In the genomic region with DNA sequence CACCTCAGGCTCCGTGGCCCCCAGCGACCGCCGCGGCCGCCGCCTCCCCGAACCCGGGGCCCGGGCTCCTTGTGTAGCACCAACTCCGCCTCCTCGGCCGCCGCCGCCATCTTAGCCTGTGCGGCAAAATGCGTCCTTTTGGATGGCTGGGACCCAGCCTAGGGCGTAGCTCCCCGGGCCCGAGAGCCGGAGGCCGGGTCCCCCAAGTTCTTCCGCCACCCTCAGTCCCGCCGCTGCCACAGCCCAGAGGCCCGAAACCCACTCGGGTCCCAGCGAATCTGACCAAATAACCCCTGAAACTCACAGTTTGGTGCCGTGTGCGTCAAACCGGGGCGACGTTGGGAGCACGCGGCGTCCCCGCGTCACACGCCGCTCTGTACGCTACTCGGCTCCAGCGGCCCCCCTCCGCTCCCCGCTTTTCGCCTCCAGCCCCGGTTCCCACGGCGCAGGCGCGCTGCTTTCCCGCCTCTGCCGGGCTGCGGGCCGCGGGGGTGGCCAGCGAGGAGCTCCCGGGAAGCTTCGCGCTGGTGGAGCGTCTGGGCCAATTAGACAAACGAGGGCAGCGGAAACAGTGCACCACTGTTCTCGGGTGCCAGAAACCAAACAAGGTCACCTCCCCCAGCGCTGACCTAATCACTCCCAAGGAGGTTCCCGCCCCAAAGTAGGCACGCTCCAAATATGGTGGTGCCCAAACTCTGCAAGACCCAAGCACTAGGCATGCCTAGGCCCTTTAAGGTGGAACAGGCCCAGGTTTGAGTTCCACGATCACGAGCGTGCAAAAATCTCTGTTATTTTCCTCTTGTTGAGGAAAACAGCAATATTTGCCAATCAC, we compare ENCODE assay signal across 1 cellular context.
TF ChIP-seq lines count a peak whose summit lies in the region.

A gene (minus strand): TSS at position 350 of the 832 bp plus-strand sequence. CDS start 39,682 bp downstream, outside the sequence.

TF ChIP-seq in HepG2, 621 proteins besides CTCF, POLR2A, EP300 and RAD21 (continued from another document and continues in another):
- TF ChIP-seq, protein P1, sequence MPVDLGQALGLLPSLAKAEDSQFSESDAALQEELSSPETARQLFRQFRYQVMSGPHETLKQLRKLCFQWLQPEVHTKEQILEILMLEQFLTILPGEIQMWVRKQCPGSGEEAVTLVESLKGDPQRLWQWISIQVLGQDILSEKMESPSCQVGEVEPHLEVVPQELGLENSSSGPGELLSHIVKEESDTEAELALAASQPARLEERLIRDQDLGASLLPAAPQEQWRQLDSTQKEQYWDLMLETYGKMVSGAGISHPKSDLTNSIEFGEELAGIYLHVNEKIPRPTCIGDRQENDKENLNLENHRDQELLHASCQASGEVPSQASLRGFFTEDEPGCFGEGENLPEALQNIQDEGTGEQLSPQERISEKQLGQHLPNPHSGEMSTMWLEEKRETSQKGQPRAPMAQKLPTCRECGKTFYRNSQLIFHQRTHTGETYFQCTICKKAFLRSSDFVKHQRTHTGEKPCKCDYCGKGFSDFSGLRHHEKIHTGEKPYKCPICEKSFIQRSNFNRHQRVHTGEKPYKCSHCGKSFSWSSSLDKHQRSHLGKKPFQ (CRISPR knock-in tag; IDR thresholded peaks at IDR 0.05; ENCODE audit: insufficient replicate concordance): no peak
- TF ChIP-seq TBP (CRISPR knock-in tag; IDR thresholded peaks at IDR 0.05) (no peak), NRL (CRISPR knock-in tag; IDR thresholded peaks at IDR 0.05; ENCODE audit: borderline replicate concordance) (peak; percentile 88), RFX1 (IDR thresholded peaks at IDR 0.05) (no peak), ELF4 (CRISPR knock-in tag; IDR thresholded peaks at IDR 0.05; ENCODE audit: borderline replicate concordance) (no peak), FOSL1 (CRISPR knock-in tag; IDR thresholded peaks at IDR 0.05; ENCODE audit: borderline replicate concordance) (0 out of 2 replicates have a peak, but pooled peaks have one; percentile 27), ZFAT (CRISPR knock-in tag; conservative IDR thresholded peaks at IDR 0.05) (no peak), BORCS8-MEF2B (CRISPR knock-in tag; IDR thresholded peaks at IDR 0.05) (peak; percentile 93), TP53 (CRISPR knock-in tag; conservative IDR thresholded peaks at IDR 0.05) (no peak), ZKSCAN8 (CRISPR knock-in tag; IDR thresholded peaks at IDR 0.05; ENCODE audit: borderline replicate concordance) (no peak), ZMYM3 (CRISPR knock-in tag; IDR thresholded peaks at IDR 0.05) (peak; percentile 45), GATAD2A (CRISPR knock-in tag; IDR thresholded peaks at IDR 0.05) (peak; percentile 56), ZIK1 (CRISPR knock-in tag; IDR thresholded peaks at IDR 0.05; ENCODE audit: borderline replicate concordance, low read depth) (peak; percentile 95; the same call in 1 of the 2 replicates), HNRNPUL1 (IDR thresholded peaks at IDR 0.05; ENCODE audit: low read depth, low read length) (no peak), SOX5 (CRISPR knock-in tag; IDR thresholded peaks at IDR 0.05; ENCODE audit: borderline replicate concordance) (peak; percentile 57; the same call in 1 of the 2 replicates), ZNF530 (CRISPR knock-in tag; IDR thresholded peaks at IDR 0.05; ENCODE audit: low read depth) (no peak), TCF7L2 (IDR thresholded peaks at IDR 0.05; ENCODE audit: low read depth, low read length) (no peak), ZFP82 (CRISPR knock-in tag; IDR thresholded peaks at IDR 0.05; ENCODE audit: borderline replicate concordance) (peak; percentile 91), HDAC2 (CRISPR knock-in tag; IDR thresholded peaks at IDR 0.05) (peak; percentile 39; the same call in 1 of the 2 replicates), TAF15 (IDR thresholded peaks at IDR 0.05; ENCODE audit: low read depth, low read length, poor library complexity, severe bottlenecking) (no peak), CCDC6 (CRISPR knock-in tag; IDR thresholded peaks at IDR 0.05) (peak; percentile 94), ZNF782 (CRISPR knock-in tag; IDR thresholded peaks at IDR 0.05; ENCODE audit: borderline replicate concordance) (no peak; the same call in 1 of the 2 replicates), RXRA (CRISPR knock-in tag; IDR thresholded peaks at IDR 0.05) (peak; percentile 77; the same call in 1 of the 2 replicates), ZNF672 (CRISPR knock-in tag; IDR thresholded peaks at IDR 0.05) (no peak), GLI4 (CRISPR knock-in tag; IDR thresholded peaks at IDR 0.05; ENCODE audit: borderline replicate concordance) (peak; percentile 93; the same call in 1 of the 2 replicates), CBFB (CRISPR knock-in tag; IDR thresholded peaks at IDR 0.05) (no peak), ZNF331 (CRISPR knock-in tag; IDR thresholded peaks at IDR 0.05) (peak; percentile 57; the same call in 1 of the 2 replicates)
- TF ChIP-seq, protein P2, sequence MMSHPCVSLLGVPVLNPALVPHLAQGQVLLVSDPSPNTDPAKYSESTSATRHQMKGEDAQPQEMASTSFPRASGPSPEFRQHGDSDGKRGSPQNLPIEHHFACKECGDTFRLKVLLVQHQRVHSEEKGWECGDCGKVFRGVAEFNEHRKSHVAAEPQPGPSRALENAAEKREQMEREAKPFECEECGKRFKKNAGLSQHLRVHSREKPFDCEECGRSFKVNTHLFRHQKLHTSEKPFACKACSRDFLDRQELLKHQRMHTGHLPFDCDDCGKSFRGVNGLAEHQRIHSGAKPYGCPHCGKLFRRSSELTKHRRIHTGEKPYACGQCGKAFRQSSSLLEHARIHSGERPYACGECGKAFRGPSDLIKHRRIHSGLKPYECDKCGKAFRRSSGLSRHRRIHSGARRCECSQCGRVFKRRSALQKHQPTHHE (CRISPR knock-in tag; IDR thresholded peaks at IDR 0.05; ENCODE audit: borderline replicate concordance): peak; percentile 59; the same call in 1 of the 2 replicates
- TF ChIP-seq, protein P3, sequence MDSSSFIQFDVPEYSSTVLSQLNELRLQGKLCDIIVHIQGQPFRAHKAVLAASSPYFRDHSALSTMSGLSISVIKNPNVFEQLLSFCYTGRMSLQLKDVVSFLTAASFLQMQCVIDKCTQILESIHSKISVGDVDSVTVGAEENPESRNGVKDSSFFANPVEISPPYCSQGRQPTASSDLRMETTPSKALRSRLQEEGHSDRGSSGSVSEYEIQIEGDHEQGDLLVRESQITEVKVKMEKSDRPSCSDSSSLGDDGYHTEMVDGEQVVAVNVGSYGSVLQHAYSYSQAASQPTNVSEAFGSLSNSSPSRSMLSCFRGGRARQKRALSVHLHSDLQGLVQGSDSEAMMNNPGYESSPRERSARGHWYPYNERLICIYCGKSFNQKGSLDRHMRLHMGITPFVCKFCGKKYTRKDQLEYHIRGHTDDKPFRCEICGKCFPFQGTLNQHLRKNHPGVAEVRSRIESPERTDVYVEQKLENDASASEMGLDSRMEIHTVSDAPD (CRISPR knock-in tag; IDR thresholded peaks at IDR 0.05): peak; percentile 79; the same call in 1 of the 2 replicates
- TF ChIP-seq, protein P4, sequence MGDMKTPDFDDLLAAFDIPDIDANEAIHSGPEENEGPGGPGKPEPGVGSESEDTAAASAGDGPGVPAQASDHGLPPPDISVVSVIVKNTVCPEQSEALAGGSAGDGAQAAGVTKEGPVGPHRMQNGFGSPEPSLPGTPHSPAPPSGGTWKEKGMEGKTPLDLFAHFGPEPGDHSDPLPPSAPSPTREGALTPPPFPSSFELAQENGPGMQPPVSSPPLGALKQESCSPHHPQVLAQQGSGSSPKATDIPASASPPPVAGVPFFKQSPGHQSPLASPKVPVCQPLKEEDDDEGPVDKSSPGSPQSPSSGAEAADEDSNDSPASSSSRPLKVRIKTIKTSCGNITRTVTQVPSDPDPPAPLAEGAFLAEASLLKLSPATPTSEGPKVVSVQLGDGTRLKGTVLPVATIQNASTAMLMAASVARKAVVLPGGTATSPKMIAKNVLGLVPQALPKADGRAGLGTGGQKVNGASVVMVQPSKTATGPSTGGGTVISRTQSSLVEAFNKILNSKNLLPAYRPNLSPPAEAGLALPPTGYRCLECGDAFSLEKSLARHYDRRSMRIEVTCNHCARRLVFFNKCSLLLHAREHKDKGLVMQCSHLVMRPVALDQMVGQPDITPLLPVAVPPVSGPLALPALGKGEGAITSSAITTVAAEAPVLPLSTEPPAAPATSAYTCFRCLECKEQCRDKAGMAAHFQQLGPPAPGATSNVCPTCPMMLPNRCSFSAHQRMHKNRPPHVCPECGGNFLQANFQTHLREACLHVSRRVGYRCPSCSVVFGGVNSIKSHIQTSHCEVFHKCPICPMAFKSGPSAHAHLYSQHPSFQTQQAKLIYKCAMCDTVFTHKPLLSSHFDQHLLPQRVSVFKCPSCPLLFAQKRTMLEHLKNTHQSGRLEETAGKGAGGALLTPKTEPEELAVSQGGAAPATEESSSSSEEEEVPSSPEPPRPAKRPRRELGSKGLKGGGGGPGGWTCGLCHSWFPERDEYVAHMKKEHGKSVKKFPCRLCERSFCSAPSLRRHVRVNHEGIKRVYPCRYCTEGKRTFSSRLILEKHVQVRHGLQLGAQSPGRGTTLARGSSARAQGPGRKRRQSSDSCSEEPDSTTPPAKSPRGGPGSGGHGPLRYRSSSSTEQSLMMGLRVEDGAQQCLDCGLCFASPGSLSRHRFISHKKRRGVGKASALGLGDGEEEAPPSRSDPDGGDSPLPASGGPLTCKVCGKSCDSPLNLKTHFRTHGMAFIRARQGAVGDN (CRISPR knock-in tag; IDR thresholded peaks at IDR 0.05): peak; percentile 100
- TF ChIP-seq, protein P5, sequence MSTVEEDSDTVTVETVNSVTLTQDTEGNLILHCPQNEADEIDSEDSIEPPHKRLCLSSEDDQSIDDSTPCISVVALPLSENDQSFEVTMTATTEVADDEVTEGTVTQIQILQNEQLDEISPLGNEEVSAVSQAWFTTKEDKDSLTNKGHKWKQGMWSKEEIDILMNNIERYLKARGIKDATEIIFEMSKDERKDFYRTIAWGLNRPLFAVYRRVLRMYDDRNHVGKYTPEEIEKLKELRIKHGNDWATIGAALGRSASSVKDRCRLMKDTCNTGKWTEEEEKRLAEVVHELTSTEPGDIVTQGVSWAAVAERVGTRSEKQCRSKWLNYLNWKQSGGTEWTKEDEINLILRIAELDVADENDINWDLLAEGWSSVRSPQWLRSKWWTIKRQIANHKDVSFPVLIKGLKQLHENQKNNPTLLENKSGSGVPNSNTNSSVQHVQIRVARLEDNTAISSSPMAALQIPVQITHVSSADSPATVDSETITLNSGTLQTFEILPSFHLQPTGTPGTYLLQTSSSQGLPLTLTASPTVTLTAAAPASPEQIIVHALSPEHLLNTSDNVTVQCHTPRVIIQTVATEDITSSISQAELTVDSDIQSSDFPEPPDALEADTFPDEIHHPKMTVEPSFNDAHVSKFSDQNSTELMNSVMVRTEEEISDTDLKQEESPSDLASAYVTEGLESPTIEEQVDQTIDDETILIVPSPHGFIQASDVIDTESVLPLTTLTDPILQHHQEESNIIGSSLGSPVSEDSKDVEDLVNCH (CRISPR knock-in tag; IDR thresholded peaks at IDR 0.05): no peak
- TF ChIP-seq, protein P6, sequence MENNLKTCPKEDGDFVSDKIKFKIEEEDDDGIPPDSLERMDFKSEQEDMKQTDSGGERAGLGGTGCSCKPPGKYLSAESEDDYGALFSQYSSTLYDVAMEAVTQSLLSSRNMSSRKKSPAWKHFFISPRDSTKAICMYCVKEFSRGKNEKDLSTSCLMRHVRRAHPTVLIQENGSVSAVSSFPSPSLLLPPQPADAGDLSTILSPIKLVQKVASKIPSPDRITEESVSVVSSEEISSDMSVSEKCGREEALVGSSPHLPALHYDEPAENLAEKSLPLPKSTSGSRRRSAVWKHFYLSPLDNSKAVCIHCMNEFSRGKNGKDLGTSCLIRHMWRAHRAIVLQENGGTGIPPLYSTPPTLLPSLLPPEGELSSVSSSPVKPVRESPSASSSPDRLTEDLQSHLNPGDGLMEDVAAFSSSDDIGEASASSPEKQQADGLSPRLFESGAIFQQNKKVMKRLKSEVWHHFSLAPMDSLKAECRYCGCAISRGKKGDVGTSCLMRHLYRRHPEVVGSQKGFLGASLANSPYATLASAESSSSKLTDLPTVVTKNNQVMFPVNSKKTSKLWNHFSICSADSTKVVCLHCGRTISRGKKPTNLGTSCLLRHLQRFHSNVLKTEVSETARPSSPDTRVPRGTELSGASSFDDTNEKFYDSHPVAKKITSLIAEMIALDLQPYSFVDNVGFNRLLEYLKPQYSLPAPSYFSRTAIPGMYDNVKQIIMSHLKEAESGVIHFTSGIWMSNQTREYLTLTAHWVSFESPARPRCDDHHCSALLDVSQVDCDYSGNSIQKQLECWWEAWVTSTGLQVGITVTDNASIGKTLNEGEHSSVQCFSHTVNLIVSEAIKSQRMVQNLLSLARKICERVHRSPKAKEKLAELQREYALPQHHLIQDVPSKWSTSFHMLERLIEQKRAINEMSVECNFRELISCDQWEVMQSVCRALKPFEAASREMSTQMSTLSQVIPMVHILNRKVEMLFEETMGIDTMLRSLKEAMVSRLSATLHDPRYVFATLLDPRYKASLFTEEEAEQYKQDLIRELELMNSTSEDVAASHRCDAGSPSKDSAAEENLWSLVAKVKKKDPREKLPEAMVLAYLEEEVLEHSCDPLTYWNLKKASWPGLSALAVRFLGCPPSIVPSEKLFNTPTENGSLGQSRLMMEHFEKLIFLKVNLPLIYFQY (CRISPR knock-in tag; IDR thresholded peaks at IDR 0.05; ENCODE audit: borderline replicate concordance): peak; percentile 90; the same call in 1 of the 2 replicates
- TF ChIP-seq, protein P7, sequence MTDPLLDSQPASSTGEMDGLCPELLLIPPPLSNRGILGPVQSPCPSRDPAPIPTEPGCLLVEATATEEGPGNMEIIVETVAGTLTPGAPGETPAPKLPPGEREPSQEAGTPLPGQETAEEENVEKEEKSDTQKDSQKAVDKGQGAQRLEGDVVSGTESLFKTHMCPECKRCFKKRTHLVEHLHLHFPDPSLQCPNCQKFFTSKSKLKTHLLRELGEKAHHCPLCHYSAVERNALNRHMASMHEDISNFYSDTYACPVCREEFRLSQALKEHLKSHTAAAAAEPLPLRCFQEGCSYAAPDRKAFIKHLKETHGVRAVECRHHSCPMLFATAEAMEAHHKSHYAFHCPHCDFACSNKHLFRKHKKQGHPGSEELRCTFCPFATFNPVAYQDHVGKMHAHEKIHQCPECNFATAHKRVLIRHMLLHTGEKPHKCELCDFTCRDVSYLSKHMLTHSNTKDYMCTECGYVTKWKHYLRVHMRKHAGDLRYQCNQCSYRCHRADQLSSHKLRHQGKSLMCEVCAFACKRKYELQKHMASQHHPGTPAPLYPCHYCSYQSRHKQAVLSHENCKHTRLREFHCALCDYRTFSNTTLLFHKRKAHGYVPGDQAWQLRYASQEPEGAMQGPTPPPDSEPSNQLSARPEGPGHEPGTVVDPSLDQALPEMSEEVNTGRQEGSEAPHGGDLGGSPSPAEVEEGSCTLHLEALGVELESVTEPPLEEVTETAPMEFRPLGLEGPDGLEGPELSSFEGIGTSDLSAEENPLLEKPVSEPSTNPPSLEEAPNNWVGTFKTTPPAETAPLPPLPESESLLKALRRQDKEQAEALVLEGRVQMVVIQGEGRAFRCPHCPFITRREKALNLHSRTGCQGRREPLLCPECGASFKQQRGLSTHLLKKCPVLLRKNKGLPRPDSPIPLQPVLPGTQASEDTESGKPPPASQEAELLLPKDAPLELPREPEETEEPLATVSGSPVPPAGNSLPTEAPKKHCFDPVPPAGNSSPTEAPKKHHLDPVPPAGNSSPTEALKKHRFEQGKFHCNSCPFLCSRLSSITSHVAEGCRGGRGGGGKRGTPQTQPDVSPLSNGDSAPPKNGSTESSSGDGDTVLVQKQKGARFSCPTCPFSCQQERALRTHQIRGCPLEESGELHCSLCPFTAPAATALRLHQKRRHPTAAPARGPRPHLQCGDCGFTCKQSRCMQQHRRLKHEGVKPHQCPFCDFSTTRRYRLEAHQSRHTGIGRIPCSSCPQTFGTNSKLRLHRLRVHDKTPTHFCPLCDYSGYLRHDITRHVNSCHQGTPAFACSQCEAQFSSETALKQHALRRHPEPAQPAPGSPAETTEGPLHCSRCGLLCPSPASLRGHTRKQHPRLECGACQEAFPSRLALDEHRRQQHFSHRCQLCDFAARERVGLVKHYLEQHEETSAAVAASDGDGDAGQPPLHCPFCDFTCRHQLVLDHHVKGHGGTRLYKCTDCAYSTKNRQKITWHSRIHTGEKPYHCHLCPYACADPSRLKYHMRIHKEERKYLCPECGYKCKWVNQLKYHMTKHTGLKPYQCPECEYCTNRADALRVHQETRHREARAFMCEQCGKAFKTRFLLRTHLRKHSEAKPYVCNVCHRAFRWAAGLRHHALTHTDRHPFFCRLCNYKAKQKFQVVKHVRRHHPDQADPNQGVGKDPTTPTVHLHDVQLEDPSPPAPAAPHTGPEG (CRISPR knock-in tag; IDR thresholded peaks at IDR 0.05): no peak; the same call in 1 of the 2 replicates
